In genomic region chr7:13945670-13946069, GRCh38 we compare ENCODE assay signal across 11 cellular contexts. TPM values are rescaled to one million over a fixed set of nuclear protein-coding genes. Genes with fewer than 3 reads are reported as not detected.
A peak's percentile ranks its signal among the peaks of the same experiment; 100 is the strongest.
DNase-seq lines count a peak whose midpoint lies in the region; ATAC-seq, FAIRE-seq and TF ChIP-seq lines count a peak whose summit lies in the region.
"Had no signal": no experiment of that assay in that cellular context is flagged by ENCODE, and none has a peak within 500 bp of the region (broad histone marks: within the 10 kb centered on the region; RNA-seq: fewer than 3 reads in every experiment).

No MANE protein-coding gene starts in this region.

- DNase-seq in GM12865 (ENCODE audit: low read depth) (peak; percentile 1), NCI-H69 (lab: John Stamatoyannopoulos, UW) (peak; percentile 67), fibroblast of peridontal ligament (ENCODE audit: extremely low read depth) (peak; percentile 40), renal cortical epithelial cell (ENCODE audit: low read depth) (peak; percentile 84), GM19239 (ENCODE audit: insufficient read length, low spot score) (no peak), OCI-M1 (lab: John Stamatoyannopoulos, UW) (no peak)
- DNase-seq in activated naive CD4-positive, alpha-beta T cell treated with anti-CD3 and anti-CD28 coated beads, Interleukin-2, amount 50 U/mL, for 16 hours, result no peak
- DNase-seq: activated CD4-positive, CD25-positive, alpha-beta regulatory T cell; activated naive CD4-positive, alpha-beta T cell; H9 had no signal

- TF ChIP-seq CTCF in GM12865 (IDR thresholded peaks at IDR 0.05; ENCODE audit: insufficient read depth, low read depth, low read length, missing control alignments), result no peak

- H3K4me3 ChIP-seq in GM12865 (ENCODE audit: low read depth, low read length), result no peak overlapping the region

- FAIRE-seq in GM19239 (lab: Jason Lieb, UNC), result no peak

- no peak for ATAC-seq in GM18517 (IDR thresholded peaks at IDR 0.05; ENCODE audit: unreplicated experiment)

RNA-seq across cellular contexts. Expression of gene ETV1, which starts 43.8 kb away (rescaled TPM):
- total RNA-seq in renal cortical epithelial cell, result 2.3 and 3.0 TPM in 2 replicates

Comparison
In these comparisons a context has a peak if more than half of its experiments do, and no peak if none do; other contexts are left out.
1. DNase-seq: peak in GM12865 (single experiment), NCI-H69 (single experiment), fibroblast of peridontal ligament (single experiment) and renal cortical epithelial cell (single experiment); none in activated naive CD4-positive, alpha-beta T cell treated with anti-CD3 and anti-CD28 coated beads, Interleukin-2, amount 50 U/mL, for 16 hours (single experiment), GM19239 (single experiment) and OCI-M1 (single experiment).